29 cellular contexts compared by ENCODE assay signal in genomic region chr3:23390989-23391388, GRCh38.
"Had no signal": no experiment of that assay in that cellular context is flagged by ENCODE, and none has a peak within 500 bp of the region (broad histone marks: within the 10 kb centered on the region; RNA-seq: fewer than 3 reads in every experiment).

No MANE protein-coding gene starts in this region.

- H3K27ac ChIP-seq: brain microvascular endothelial cell, coronary artery, dorsolateral prefrontal cortex, esophagus muscularis mucosa, foreskin keratinocyte, gastroesophageal sphincter, WERI-Rb-1 had no signal

- H3K9me3 ChIP-seq: esophagus muscularis mucosa, gastroesophageal sphincter had no signal

- DNase-seq: activated B cell treated with CpG ODN at 0.5 μM for 24 hours; activated CD4-positive, alpha-beta T cell treated with anti-CD3 and anti-CD28 coated beads for 48 hours; activated CD4-positive, alpha-beta T cell treated with anti-CD3 and anti-CD28 coated beads, Interleukin-2, amount 50 U/mL, for 1 hour; activated CD4-positive, alpha-beta T cell treated with anti-CD3 and anti-CD28 coated beads, Interleukin-2, amount 50 U/mL, for 48 hours; activated CD8-positive, alpha-beta memory T cell treated with anti-CD3 and anti-CD28 coated beads for 24 hours; activated CD8-positive, alpha-beta T cell treated with anti-CD3 and anti-CD28 coated beads for 36 hours; activated effector memory CD4-positive, alpha-beta T cell treated with Interleukin-2 at 50 U/mL for 16 hours; activated gamma-delta T cell treated with Interleukin-2 at 50 U/mL for 16 hours; activated naive CD4-positive, alpha-beta T cell treated with anti-CD3 and anti-CD28 coated beads, Interleukin-2, amount 50 U/mL, for 16 hours; activated naive CD4-positive, alpha-beta T cell treated with Interleukin-2 at 50 U/mL for 16 hours; activated T-cell treated with anti-CD3 and anti-CD28 coated beads, Interleukin-2, amount 50 U/mL, for 4 hours; amniotic stem cell; anterior cingulate cortex; brain microvascular endothelial cell; dorsolateral prefrontal cortex; effector memory CD8-positive, alpha-beta T cell; erythroblast; foreskin keratinocyte; T-helper 1 cell; T-helper 17 cell; T1000; WERI-Rb-1 had no signal

- FAIRE-seq: astrocyte, bronchial epithelial cell had no signal

- ATAC-seq: activated CD4-positive, CD25-positive, alpha-beta regulatory T cell treated with anti-CD3 and anti-CD28 coated beads, Interleukin-2, amount 50 U/mL, for 24 hours; activated CD8-positive, alpha-beta T cell treated with anti-CD3 and anti-CD28 coated beads for 36 hours; activated T-cell treated with anti-CD3 and anti-CD28 coated beads, Interleukin-2, amount 50 U/mL, for 4 hours; activated T-helper 17 cell treated with anti-CD3 and anti-CD28 coated beads, Interleukin-2, amount 50 U/mL, for 72 hours; effector memory CD8-positive, alpha-beta T cell; foreskin keratinocyte; gastroesophageal sphincter; T-helper 17 cell had no signal

- H3K27me3 ChIP-seq: brain microvascular endothelial cell, dorsolateral prefrontal cortex, esophagus muscularis mucosa, foreskin keratinocyte, gastroesophageal sphincter had no signal

- H3K36me3 ChIP-seq: brain microvascular endothelial cell, esophagus muscularis mucosa, gastroesophageal sphincter, WERI-Rb-1 had no signal

- H3K4me3 ChIP-seq: coronary artery, dorsolateral prefrontal cortex, esophagus muscularis mucosa, gastroesophageal sphincter had no signal
